Comparison of ENCODE assay signal across 2 cellular contexts in the genomic region with DNA sequence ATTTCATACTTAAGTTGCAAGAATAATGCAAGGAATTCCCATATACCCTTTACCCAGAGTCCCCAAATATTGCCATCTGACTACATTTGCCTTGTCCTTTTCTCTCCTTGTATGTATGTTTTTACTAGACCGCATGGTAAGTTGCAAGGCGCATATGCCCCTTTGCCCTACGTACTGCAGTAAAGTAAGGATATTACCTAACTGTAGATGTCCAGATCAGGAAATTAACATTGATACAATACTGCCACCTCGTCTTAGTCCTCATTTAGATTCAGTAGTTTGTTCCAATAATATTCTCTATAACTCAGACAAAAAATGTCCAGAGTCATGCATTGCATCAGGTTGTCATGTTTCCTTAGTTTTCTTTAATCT.
TF ChIP-seq lines count a peak whose summit lies in the region.

No MANE protein-coding gene starts in this region.

TF ChIP-seq in liver, 16 proteins besides CTCF, POLR2A, EP300 and RAD21:
- TF ChIP-seq HNF4A (conservative IDR thresholded peaks at IDR 0.05) = peak in 1 of 2 donors; percentile 13
- TF ChIP-seq, protein P1, sequence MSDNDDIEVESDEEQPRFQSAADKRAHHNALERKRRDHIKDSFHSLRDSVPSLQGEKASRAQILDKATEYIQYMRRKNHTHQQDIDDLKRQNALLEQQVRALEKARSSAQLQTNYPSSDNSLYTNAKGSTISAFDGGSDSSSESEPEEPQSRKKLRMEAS (IDR thresholded peaks at IDR 0.05) = no peak
- no peak for TF ChIP-seq EGR1 (IDR thresholded peaks at IDR 0.05; ENCODE audit: low read depth in 2 of 2)
- no peak for TF ChIP-seq HNF4G (IDR thresholded peaks at IDR 0.05)

TF ChIP-seq in HepG2, 621 proteins besides CTCF, POLR2A, EP300 and RAD21:
- TF ChIP-seq POLR2G (IDR thresholded peaks at IDR 0.05; ENCODE audit: low read depth, low read length) = no peak
- TF ChIP-seq CEBPG (CRISPR knock-in tag; IDR thresholded peaks at IDR 0.05) = no peak
- TF ChIP-seq, protein P2, sequence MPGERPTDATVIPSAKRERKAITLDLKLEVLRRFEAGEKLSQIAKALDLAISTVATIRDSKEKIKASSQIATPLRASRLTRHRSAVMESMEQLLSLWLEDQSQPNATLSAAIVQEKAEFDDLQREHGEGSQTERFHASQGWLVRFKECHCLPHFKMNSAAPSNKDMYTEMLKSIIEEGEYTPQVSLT (CRISPR knock-in tag; IDR thresholded peaks at IDR 0.05; ENCODE audit: borderline replicate concordance, low read depth) = no peak
- TF ChIP-seq ZNF292 (CRISPR knock-in tag; IDR thresholded peaks at IDR 0.05; ENCODE audit: borderline replicate concordance, low read depth) = no peak
- TF ChIP-seq, protein P3, sequence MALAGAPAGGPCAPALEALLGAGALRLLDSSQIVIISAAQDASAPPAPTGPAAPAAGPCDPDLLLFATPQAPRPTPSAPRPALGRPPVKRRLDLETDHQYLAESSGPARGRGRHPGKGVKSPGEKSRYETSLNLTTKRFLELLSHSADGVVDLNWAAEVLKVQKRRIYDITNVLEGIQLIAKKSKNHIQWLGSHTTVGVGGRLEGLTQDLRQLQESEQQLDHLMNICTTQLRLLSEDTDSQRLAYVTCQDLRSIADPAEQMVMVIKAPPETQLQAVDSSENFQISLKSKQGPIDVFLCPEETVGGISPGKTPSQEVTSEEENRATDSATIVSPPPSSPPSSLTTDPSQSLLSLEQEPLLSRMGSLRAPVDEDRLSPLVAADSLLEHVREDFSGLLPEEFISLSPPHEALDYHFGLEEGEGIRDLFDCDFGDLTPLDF (CRISPR knock-in tag; IDR thresholded peaks at IDR 0.05) = no peak
- TF ChIP-seq, protein P4, sequence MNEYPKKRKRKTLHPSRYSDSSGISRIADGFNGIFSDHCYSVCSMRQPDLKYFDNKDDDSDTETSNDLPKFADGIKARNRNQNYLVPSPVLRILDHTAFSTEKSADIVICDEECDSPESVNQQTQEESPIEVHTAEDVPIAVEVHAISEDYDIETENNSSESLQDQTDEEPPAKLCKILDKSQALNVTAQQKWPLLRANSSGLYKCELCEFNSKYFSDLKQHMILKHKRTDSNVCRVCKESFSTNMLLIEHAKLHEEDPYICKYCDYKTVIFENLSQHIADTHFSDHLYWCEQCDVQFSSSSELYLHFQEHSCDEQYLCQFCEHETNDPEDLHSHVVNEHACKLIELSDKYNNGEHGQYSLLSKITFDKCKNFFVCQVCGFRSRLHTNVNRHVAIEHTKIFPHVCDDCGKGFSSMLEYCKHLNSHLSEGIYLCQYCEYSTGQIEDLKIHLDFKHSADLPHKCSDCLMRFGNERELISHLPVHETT (CRISPR knock-in tag; conservative IDR thresholded peaks at IDR 0.05) = no peak
- no peak for TF ChIP-seq ZNF781 (CRISPR knock-in tag; IDR thresholded peaks at IDR 0.05; ENCODE audit: borderline replicate concordance, not compliant biosample characterization)
- no peak for TF ChIP-seq RBAK (CRISPR knock-in tag; IDR thresholded peaks at IDR 0.05)
- no peak for TF ChIP-seq MBD4 (IDR thresholded peaks at IDR 0.05; ENCODE audit: borderline replicate concordance, low read length)
- TF ChIP-seq ZNF282 (IDR thresholded peaks at IDR 0.05; ENCODE audit: partially characterized antibody) = no peak
- no peak for TF ChIP-seq RBM22 (optimal IDR thresholded peaks at IDR 0.05; ENCODE audit: low read length)
- TF ChIP-seq AGO1 (IDR thresholded peaks at IDR 0.05; ENCODE audit: low read depth, low read length, poor library complexity, severe bottlenecking) = no peak
